22 cellular contexts compared by ENCODE assay signal in genomic region chr5:67240846-67241245, GRCh38. TPM values are rescaled to one million over a fixed set of nuclear protein-coding genes. Genes with fewer than 3 reads are reported as not detected.
"Had no signal": no experiment of that assay in that cellular context is flagged by ENCODE, and none has a peak within 500 bp of the region (broad histone marks: within the 10 kb centered on the region; RNA-seq: fewer than 3 reads in every experiment).

No MANE protein-coding gene starts in this region.

- H3K27me3 ChIP-seq: body of pancreas, spleen, upper lobe of right lung had no signal

- H3K36me3 ChIP-seq: spleen, thoracic aorta, upper lobe of right lung had no signal

- ATAC-seq: activated CD4-positive, alpha-beta T cell treated with anti-CD3 and anti-CD28 coated beads for 36 hours; body of pancreas; left lobe of liver; stimulated activated memory B cell treated with anti-CD40 and anti-IgM and Interleukin-4, amounts not matched to agents 10 μg/mL and 1 μg/mL and 100 μg/mL, for 72 hours; upper lobe of right lung; WTC11 had no signal

- DNase-seq: activated CD4-positive, alpha-beta T cell treated with anti-CD3 and anti-CD28 coated beads for 36 hours; activated CD4-positive, alpha-beta T cell treated with anti-CD3 and anti-CD28 coated beads, Interleukin-2, amount 50 U/mL, for 48 hours; activated naive CD8-positive, alpha-beta T cell treated with anti-CD3 and anti-CD28 coated beads for 36 hours; amygdala; body of pancreas; central memory CD4-positive, alpha-beta T cell; endodermal cell; head of caudate nucleus; nucleus accumbens; spleen; stimulated activated CD4-positive, alpha-beta T cell treated with anti-CD3 and anti-CD28 coated beads, Interleukin-4, amount 100 ng/mL, for 4 hours; upper lobe of right lung had no signal

- H3K27ac ChIP-seq: body of pancreas, spleen, thoracic aorta, upper lobe of right lung had no signal

- H3K9me3 ChIP-seq: body of pancreas, spleen, thoracic aorta, upper lobe of right lung had no signal

- H3K4me3 ChIP-seq: body of pancreas, lung, spleen, thoracic aorta, upper lobe of right lung had no signal

RNA-seq across cellular contexts. Expression of gene CD180, which starts 44.2 kb away (rescaled TPM):
- total RNA-seq: endodermal cell, epithelial cell of proximal tubule, fibroblast of lung, mesothelial cell of epicardium, renal cortical epithelial cell, WTC11 had no signal
- polyA plus RNA-seq: keratinocyte had no signal
